1 cellular context compared by ENCODE assay signal in the genomic region with DNA sequence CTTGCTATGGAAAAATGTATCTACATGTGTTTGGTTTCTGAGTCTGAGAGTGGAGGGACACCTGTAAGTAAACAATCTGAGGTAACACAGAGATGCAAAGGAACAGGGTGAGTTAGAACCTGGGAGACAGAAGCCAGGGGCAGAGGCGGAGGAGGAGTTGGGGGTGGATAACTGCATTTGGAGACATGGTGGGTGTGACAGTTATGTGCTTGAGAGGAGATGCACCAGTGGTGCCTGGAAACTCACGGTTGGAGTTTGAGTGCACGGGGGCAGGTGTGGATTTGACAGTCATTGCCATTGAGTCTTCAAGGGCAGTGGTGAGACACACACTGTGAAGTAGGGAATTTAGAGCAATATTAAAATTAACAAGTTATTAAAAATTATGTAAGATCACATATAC.
TF ChIP-seq lines count a peak whose summit lies in the region.

No MANE protein-coding gene starts in this region.

TF ChIP-seq in K562, 482 proteins besides CTCF, POLR2A, EP300 and RAD21:
- TF ChIP-seq EGR1 (conservative IDR thresholded peaks at IDR 0.05) (0 out of 2 replicates have a peak, but pooled peaks have one; percentile 14), ZNF830 (CRISPR knock-in tag; IDR thresholded peaks at IDR 0.05) (no peak), SOX6 (IDR thresholded peaks at IDR 0.05) (no peak)
- TF ChIP-seq, protein P1, sequence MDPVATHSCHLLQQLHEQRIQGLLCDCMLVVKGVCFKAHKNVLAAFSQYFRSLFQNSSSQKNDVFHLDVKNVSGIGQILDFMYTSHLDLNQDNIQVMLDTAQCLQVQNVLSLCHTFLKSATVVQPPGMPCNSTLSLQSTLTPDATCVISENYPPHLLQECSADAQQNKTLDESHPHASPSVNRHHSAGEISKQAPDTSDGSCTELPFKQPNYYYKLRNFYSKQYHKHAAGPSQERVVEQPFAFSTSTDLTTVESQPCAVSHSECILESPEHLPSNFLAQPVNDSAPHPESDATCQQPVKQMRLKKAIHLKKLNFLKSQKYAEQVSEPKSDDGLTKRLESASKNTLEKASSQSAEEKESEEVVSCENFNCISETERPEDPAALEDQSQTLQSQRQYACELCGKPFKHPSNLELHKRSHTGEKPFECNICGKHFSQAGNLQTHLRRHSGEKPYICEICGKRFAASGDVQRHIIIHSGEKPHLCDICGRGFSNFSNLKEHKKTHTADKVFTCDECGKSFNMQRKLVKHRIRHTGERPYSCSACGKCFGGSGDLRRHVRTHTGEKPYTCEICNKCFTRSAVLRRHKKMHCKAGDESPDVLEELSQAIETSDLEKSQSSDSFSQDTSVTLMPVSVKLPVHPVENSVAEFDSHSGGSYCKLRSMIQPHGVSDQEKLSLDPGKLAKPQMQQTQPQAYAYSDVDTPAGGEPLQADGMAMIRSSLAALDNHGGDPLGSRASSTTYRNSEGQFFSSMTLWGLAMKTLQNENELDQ (CRISPR knock-in tag; IDR thresholded peaks at IDR 0.05; ENCODE audit: borderline replicate concordance) = no peak
TF ChIP-seq in K562: peak in this region for 1.
